In the genomic region with DNA sequence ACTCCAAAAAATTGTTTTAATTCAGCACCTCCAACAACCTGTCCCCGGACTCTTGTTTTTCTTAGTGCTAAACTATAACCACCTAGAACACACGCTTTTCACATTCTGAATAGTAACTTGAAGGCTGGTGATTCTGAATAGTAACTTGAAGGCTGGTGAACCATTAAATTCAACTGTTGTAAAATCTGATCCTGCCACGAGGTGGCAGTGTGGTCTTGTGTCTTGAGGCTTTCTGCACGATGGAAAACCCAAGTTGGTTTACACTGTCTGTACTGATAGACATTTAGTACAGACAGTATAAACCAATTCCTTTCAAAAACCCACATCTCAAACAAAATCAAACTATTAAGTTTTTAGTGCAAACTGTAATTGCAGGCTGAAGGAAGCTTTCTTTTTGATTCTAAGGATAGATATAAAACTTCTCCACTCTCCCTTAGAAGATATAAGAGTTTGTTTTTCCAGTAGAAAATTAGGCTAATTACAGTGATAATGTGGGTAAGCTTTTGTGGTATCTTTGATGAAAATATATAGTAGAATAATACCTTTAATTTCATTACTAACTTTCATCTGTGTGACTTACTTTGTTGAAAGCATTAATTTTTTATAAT, we compare ENCODE assay signal across 8 cellular contexts. TPM values are rescaled to one million over a fixed set of nuclear protein-coding genes. Genes with fewer than 3 reads are reported as not detected.
A peak's percentile ranks its signal among the peaks of the same experiment; 100 is the strongest.
DNase-seq lines count a peak whose midpoint lies in the region; ATAC-seq and TF ChIP-seq lines count a peak whose summit lies in the region.

No MANE protein-coding gene starts in this region.

- H3K27me3 ChIP-seq in SK-N-SH (ENCODE audit: insufficient read depth) (no peaks in the 10 kb centered on the region), psoas muscle (ENCODE audit: insufficient read depth in 3 of 3, low read length in 2 of 3) (no peaks in the 10 kb centered on the region), vagina (no peaks in the 10 kb centered on the region)

- H3K4me1 Mint-ChIP-seq in activated naive CD8-positive, alpha-beta T cell treated with anti-CD3 and anti-CD28 coated beads for 36 hours, result peaks cover 18% of the 10 kb centered on the region

- no peaks in the 10 kb centered on the region for H4K20me1 ChIP-seq in SK-N-SH (ENCODE audit: insufficient read depth)

- H3K9me3 ChIP-seq in SK-N-SH (peaks cover 10% of the 10 kb centered on the region), psoas muscle (peaks cover 11% of the 10 kb centered on the region), vagina (peaks cover 5% of the 10 kb centered on the region)

- POLR2A ChIA-PET in SK-N-SH (lab: Yijun Ruan, JAX), result no interaction called here

- H2AFZ ChIP-seq in SK-N-SH (ENCODE audit: low read depth), result no peak overlapping the region

- H3K36me3 ChIP-seq in SK-N-SH (replicated peaks in 1 of 2; ENCODE audit: control insufficient read depth in 1 of 2, insufficient read depth in 2 of 2, low read length in 1 of 2) (no peaks in the 10 kb centered on the region), psoas muscle (ENCODE audit: insufficient read depth in 1 of 2, low read depth in 1 of 2) (no peaks in the 10 kb centered on the region), vagina (no peaks in the 10 kb centered on the region)

- peak; percentile 52 for DNase-seq in GM04504 (ENCODE audit: low read depth)
- DNase-seq in NAMALWA (ENCODE audit: low spot score), result peak; percentile 88
- DNase-seq in SK-N-SH, result peak; percentile 70
- peak; percentile 49 for DNase-seq in activated naive CD8-positive, alpha-beta T cell treated with anti-CD3 and anti-CD28 coated beads for 36 hours
- no peak for DNase-seq in Right ventricle myocardium superior
- DNase-seq in psoas muscle, result peak in 1 of 2 donors; percentile 43
- no peak for DNase-seq in vagina (ENCODE audit: extremely low spot score in 2 of 2)

- H3K36me3 Mint-ChIP-seq in activated naive CD8-positive, alpha-beta T cell treated with anti-CD3 and anti-CD28 coated beads for 36 hours, result peaks cover 4% of the 10 kb centered on the region

- H3K9me2 ChIP-seq in SK-N-SH, result no peaks in the 10 kb centered on the region

- TF ChIP-seq CTCF in SK-N-SH (IDR thresholded peaks at IDR 0.05) (peak; percentile 83), psoas muscle (IDR thresholded peaks at IDR 0.05) (peak; percentile 81), vagina (IDR thresholded peaks at IDR 0.05) (peak; percentile 78 to 88 (median 80))

- H3K4me2 ChIP-seq in SK-N-SH, result no peak overlapping the region

- CTCF ChIA-PET in SK-N-SH (lab: Yijun Ruan, JAX), result interaction anchor here (0.6 to 9.0 kb wide), 33 partner anchors 9 to 589 kb away, joined by 3 to 210 read pairs (median 4); no protein-coding TSS in a partner anchor

- H3K4me3 ChIP-seq in SK-N-SH (ENCODE audit: low read depth in 2 of 2, low read length in 1 of 2), result no peak overlapping the region; a peak in 1 of 4 replicates
- no peak overlapping the region for H3K4me3 ChIP-seq in psoas muscle
- no peak overlapping the region for H3K4me3 ChIP-seq in vagina

- no peaks in the 10 kb centered on the region for H3K79me2 ChIP-seq in SK-N-SH (ENCODE audit: insufficient read depth)

- H3K27me3 Mint-ChIP-seq in activated naive CD8-positive, alpha-beta T cell treated with anti-CD3 and anti-CD28 coated beads for 36 hours, result peaks cover 39% of the 10 kb centered on the region

- H3K4me1 ChIP-seq in SK-N-SH (ENCODE audit: control insufficient read depth in 1 of 2, insufficient read depth in 2 of 2, low read depth in 1 of 2, low read length in 1 of 2) (no peaks in the 10 kb centered on the region), psoas muscle (no peaks in the 10 kb centered on the region), vagina (peaks cover 10% of the 10 kb centered on the region)

- peak; percentile 100 for TF ChIP-seq RAD21 in SK-N-SH (IDR thresholded peaks at IDR 0.05; ENCODE audit: low read length)

- no peak for TF ChIP-seq POLR2A in vagina (IDR thresholded peaks at IDR 0.05)

- intact Hi-C loops in Right ventricle myocardium superior (cut with DNase I), result loop anchor here (1.0 kb wide), 1 partner anchor 549 kb away; no protein-coding TSS in a partner anchor
- intact Hi-C loops in psoas muscle (cut with DNase I), result loop anchor here in 1 of 2 donors (1.0 kb wide), 1 partner anchor 549 kb away; no protein-coding TSS in a partner anchor
- intact Hi-C loops in vagina (cut with DNase I), result loop anchor here (5.0 kb wide), 1 partner anchor 546 kb away; no protein-coding TSS in a partner anchor

- no peak overlapping the region for H3K9ac ChIP-seq in SK-N-SH

- peaks cover 7% of the 10 kb centered on the region for H3K9me3 Mint-ChIP-seq in activated naive CD8-positive, alpha-beta T cell treated with anti-CD3 and anti-CD28 coated beads for 36 hours

- H3K4me3 Mint-ChIP-seq in activated naive CD8-positive, alpha-beta T cell treated with anti-CD3 and anti-CD28 coated beads for 36 hours, result no peak overlapping the region

- no peak overlapping the region for H3K27ac Mint-ChIP-seq in activated naive CD8-positive, alpha-beta T cell treated with anti-CD3 and anti-CD28 coated beads for 36 hours

- H3F3A ChIP-seq in SK-N-SH (replicated peaks; ENCODE audit: insufficient read depth), result no peaks in the 10 kb centered on the region

- ATAC-seq in Right ventricle myocardium superior (ENCODE audit: poor library complexity) (peak; percentile 84), psoas muscle (peak; percentile 69 to 92 (median 80)), GM19395 (IDR thresholded peaks at IDR 0.05; ENCODE audit: unreplicated experiment) (no peak)

- no peak for TF ChIP-seq EP300 in SK-N-SH (IDR thresholded peaks at IDR 0.05; ENCODE audit: borderline replicate concordance in 1 of 2, low read depth in 1 of 2, low read length in 1 of 2)

- 5% methylated on average over 4 of the region's 4 CpGs for WGBS in SK-N-SH (ENCODE audit: low lambda C conversion rate)
- WGBS in psoas muscle, 3 donors, result 6 to 7% (median 6%) methylated on average over 4 of the region's 4 CpGs

- H3K27ac ChIP-seq in SK-N-SH (ENCODE audit: low read depth in 2 of 2, low read length in 1 of 2) (no peak overlapping the region), psoas muscle (no peak overlapping the region), vagina (no peak overlapping the region)

TF ChIP-seq in SK-N-SH, 30 proteins besides CTCF, POLR2A, EP300 and RAD21:
- no peak for TF ChIP-seq PBX3 (IDR thresholded peaks at IDR 0.05)
- no peak for TF ChIP-seq RFX5 (IDR thresholded peaks at IDR 0.05; ENCODE audit: low read length)
- peak; percentile 96 for TF ChIP-seq SMC3 (IDR thresholded peaks at IDR 0.05; ENCODE audit: low read depth, low read length)

RNA-seq across cellular contexts. Expression of gene VAPA, which starts 57.6 kb away (rescaled TPM):
- polyA plus RNA-seq in SK-N-SH (2012; rRNA removed) (109 and 129 TPM in 2 replicates), psoas muscle (100 to 1,000 TPM; 173 to 328 (median 225) TPM)
- polyA plus RNA-seq in SK-N-SH (2012; cell fraction: cytosol; rRNA removed), result 167 and 214 TPM in 2 replicates
- polyA plus RNA-seq in SK-N-SH (2012; cell fraction: nucleus; rRNA removed), result 25.1 and 62.3 TPM in 2 replicates
- 100 to 1,000 TPM; 157 to 172 TPM for total RNA-seq in activated naive CD8-positive, alpha-beta T cell treated with anti-CD3 and anti-CD28 coated beads for 36 hours
- total RNA-seq in Right ventricle myocardium superior (189 TPM), psoas muscle (100 to 1,000 TPM; 168 to 259 (median 235) TPM), vagina (210 TPM)

Comparison
In these comparisons a context has a peak if more than half of its experiments do, and no peak if none do; other contexts are left out.
1. DNase-seq: peak in GM04504 (single experiment), NAMALWA (single experiment), SK-N-SH (single experiment) and activated naive CD8-positive, alpha-beta T cell treated with anti-CD3 and anti-CD28 coated beads for 36 hours (single experiment); none in Right ventricle myocardium superior (single experiment) and vagina (0 of 2).
2. Peak in every context shown above with its lines, with median percentiles within 50 percentile points of each other: CTCF ChIP-seq.